Comparison of ENCODE assay signal across 1 cellular context in genomic region chr18:58316943-58317342, GRCh38.
TF ChIP-seq lines count a peak whose summit lies in the region.

No MANE protein-coding gene starts in this region.

TF ChIP-seq in IMR-90, 13 proteins besides CTCF, POLR2A, EP300 and RAD21 (continued from another document):
- TF ChIP-seq CHD1 (IDR thresholded peaks at IDR 0.05; ENCODE audit: low read depth, low read length) (no peak), BHLHE40 (IDR thresholded peaks at IDR 0.05; ENCODE audit: low read depth, low read length) (no peak), MXI1 (IDR thresholded peaks at IDR 0.05; ENCODE audit: borderline replicate concordance, low read depth, low read length) (no peak), RCOR1 (IDR thresholded peaks at IDR 0.05; ENCODE audit: insufficient replicate concordance, low read length) (no peak), MAFK (IDR thresholded peaks at IDR 0.05; ENCODE audit: low read depth, low read length) (no peak), FOS (IDR thresholded peaks at IDR 0.05; ENCODE audit: low read depth, low read length) (no peak), MAZ (IDR thresholded peaks at IDR 0.05; ENCODE audit: borderline replicate concordance, low read depth, low read length) (no peak)
